ENCODE assay signal across 15 cellular contexts in genomic region chr5:57845025-57845424, GRCh38.
"Had no signal": no experiment of that assay in that cellular context is flagged by ENCODE, and none has a peak within 500 bp of the region (broad histone marks: within the 10 kb centered on the region; RNA-seq: fewer than 3 reads in every experiment).

No MANE protein-coding gene starts in this region.

- ATAC-seq: activated CD4-positive, alpha-beta T cell treated with anti-CD3 and anti-CD28 coated beads for 36 hours; gastrocnemius medialis; left colon; WTC11 had no signal

- H3K4me3 Mint-ChIP-seq: activated CD4-positive, alpha-beta T cell treated with anti-CD3 and anti-CD28 coated beads for 36 hours; activated naive CD8-positive, alpha-beta T cell; immature natural killer cell; stimulated activated naive CD8-positive, alpha-beta T cell treated with anti-CD3 and anti-CD28 coated beads, Interleukin-15, Interleukin-2, amounts not matched to agents 100 ng/mL and 50 ng/mL, for 24 hours; WTC11 had no signal

- H3K4me1 Mint-ChIP-seq: activated CD4-positive, alpha-beta T cell treated with anti-CD3 and anti-CD28 coated beads for 36 hours; immature natural killer cell had no signal

- H3K27ac Mint-ChIP-seq: activated CD4-positive, alpha-beta T cell treated with anti-CD3 and anti-CD28 coated beads for 36 hours; activated naive CD8-positive, alpha-beta T cell; immature natural killer cell; stimulated activated naive CD8-positive, alpha-beta T cell treated with anti-CD3 and anti-CD28 coated beads, Interleukin-15, Interleukin-2, amounts not matched to agents 100 ng/mL and 50 ng/mL, for 24 hours; WTC11 had no signal

- H3K27me3 ChIP-seq: dorsolateral prefrontal cortex, gastrocnemius medialis, right atrium auricular region, tibial nerve, vagina had no signal

- H3K36me3 Mint-ChIP-seq: activated naive CD8-positive, alpha-beta T cell; immature natural killer cell; WTC11 had no signal

- H3K27ac ChIP-seq: dorsolateral prefrontal cortex, prostate gland, right atrium auricular region, skin epidermis, tibial nerve, vagina had no signal

- DNase-seq: activated CD4-positive, alpha-beta T cell treated with anti-CD3 and anti-CD28 coated beads for 36 hours; activated CD4-positive, alpha-beta T cell treated with anti-CD3 and anti-CD28 coated beads, Interleukin-2, amount 50 U/mL, for 48 hours; activated gamma-delta T cell; dorsolateral prefrontal cortex; immature natural killer cell; left colon had no signal

- H3K9me3 Mint-ChIP-seq: stimulated activated naive CD8-positive, alpha-beta T cell treated with anti-CD3 and anti-CD28 coated beads, Interleukin-15, Interleukin-2, amounts not matched to agents 100 ng/mL and 50 ng/mL, for 24 hours had no signal

- H3K4me3 ChIP-seq: dorsolateral prefrontal cortex, gastrocnemius medialis, prostate gland, right atrium auricular region, skin epidermis, tibial nerve, vagina had no signal

- H3K36me3 ChIP-seq: gastrocnemius medialis, prostate gland, right atrium auricular region, tibial nerve, vagina had no signal

- H3K4me1 ChIP-seq: prostate gland had no signal

- H3K9me3 ChIP-seq: gastrocnemius medialis, prostate gland, right atrium auricular region, tibial nerve, vagina had no signal
